In genomic region chr17:20207295-20207985, GRCh38 we compare ENCODE assay signal across 21 cellular contexts.
DNase-seq lines count a peak whose midpoint lies in the region; ATAC-seq and TF ChIP-seq lines count a peak whose summit lies in the region.
"Had no signal": no experiment of that assay in that cellular context is flagged by ENCODE, and none has a peak within 500 bp of the region (broad histone marks: within the 10 kb centered on the region; RNA-seq: fewer than 3 reads in every experiment).

No MANE protein-coding gene starts in this region.

- H3K79me2 ChIP-seq in GM23338 (replicated peaks; ENCODE audit: insufficient read depth), result peaks cover 68% of the 10 kb centered on the region

- no peak overlapping the region for H2AFZ ChIP-seq in GM23338

- H3K27ac ChIP-seq in GM23338 (ENCODE audit: low read depth), result 0 out of 2 replicates have a peak overlapping the region, but pooled peaks have one; percentile 12
- H3K27ac ChIP-seq in dorsolateral prefrontal cortex, result peak overlapping the region in 37 of 59 donors; percentile 2 to 96 (median 46)
- H3K27ac ChIP-seq in prostate gland, result peak overlapping the region in 1 of 2 donors; percentile 9
- H3K27ac ChIP-seq: brain microvascular endothelial cell, left ventricle myocardium inferior, vagina, WERI-Rb-1 had no signal

- no peak for TF ChIP-seq POLR2A in prostate gland (IDR thresholded peaks at IDR 0.05)

- DNase-seq in GM23338 (ENCODE audit: low spot score) (no peak), T-helper 17 cell (no peak), dorsolateral prefrontal cortex (no peak), osteocyte (ENCODE audit: extremely low spot score, unreplicated experiment) (no peak), prostate gland (ENCODE audit: low spot score) (no peak)
- DNase-seq: activated effector memory CD4-positive, alpha-beta T cell treated with anti-CD3 and anti-CD28 coated beads, Interleukin-2, amount 50 U/mL, for 16 hours; activated naive CD8-positive, alpha-beta T cell treated with anti-CD3 and anti-CD28 coated beads, Interleukin-2, amount 50 U/mL, for 24 hours; CD8-positive, alpha-beta memory T cell; DMS53; GDM1; left ventricle myocardium inferior; NCI-H187; T-helper 1 cell; WERI-Rb-1 had no signal

- H3K4me1 Mint-ChIP-seq in GM23338, result peaks cover 66% of the 10 kb centered on the region
- peaks cover 8% of the 10 kb centered on the region for H3K4me1 Mint-ChIP-seq in T-helper 17 cell
- peaks cover 35% of the 10 kb centered on the region for H3K4me1 Mint-ChIP-seq in osteocyte (ENCODE audit: unreplicated experiment)

- H3K4me2 ChIP-seq in GM23338, result no peak overlapping the region

- H3K4me3 Mint-ChIP-seq in GM23338 (no peak overlapping the region), T-helper 17 cell (no peak overlapping the region), osteocyte (ENCODE audit: unreplicated experiment) (no peak overlapping the region)
- H3K4me3 Mint-ChIP-seq: activated naive CD8-positive, alpha-beta T cell treated with anti-CD3 and anti-CD28 coated beads, Interleukin-2, amount 50 U/mL, for 24 hours; CD8-positive, alpha-beta memory T cell; dendritic cell treated with granulocyte-macrophage colony-stimulating factor and Interleukin-4, amounts not matched to agents 40 ng/mL and 50 ng/mL, for 4 days had no signal

- TF ChIP-seq CTCF in GM23338 (conservative IDR thresholded peaks at IDR 0.05; ENCODE audit: low read depth in 2 of 2) (no peak), dorsolateral prefrontal cortex (IDR thresholded peaks at IDR 0.05 in 54 of 56, conservative IDR thresholded peaks at IDR 0.05 in 2 of 56; ENCODE audit: low read depth in 1 of 56, partially characterized antibody in 56 of 56) (no peak), osteocyte (IDR thresholded peaks at IDR 0.05) (no peak), prostate gland (IDR thresholded peaks at IDR 0.05) (no peak)

- H3K36me3 ChIP-seq in GM23338 (ENCODE audit: insufficient read depth) (no peaks in the 10 kb centered on the region; the same call in 1 of the 2 replicates), prostate gland (no peaks in the 10 kb centered on the region)
- H3K36me3 ChIP-seq: brain microvascular endothelial cell, left ventricle myocardium inferior, vagina had no signal

- intact Hi-C loops in dorsolateral prefrontal cortex (cut with DNase I) (no loop called here), prostate gland (cut with DNase I) (no loop called here)

- H3K9me3 Mint-ChIP-seq in GM23338, result no peaks in the 10 kb centered on the region
- H3K9me3 Mint-ChIP-seq in osteocyte (ENCODE audit: unreplicated experiment), result no peaks in the 10 kb centered on the region
- H3K9me3 Mint-ChIP-seq: activated naive CD8-positive, alpha-beta T cell treated with anti-CD3 and anti-CD28 coated beads, Interleukin-2, amount 50 U/mL, for 24 hours; dendritic cell treated with granulocyte-macrophage colony-stimulating factor and Interleukin-4, amounts not matched to agents 40 ng/mL and 50 ng/mL, for 4 days had no signal

- H3K27ac Mint-ChIP-seq in GM23338, result peak overlapping the region; percentile 24; the same call in 1 of the 2 replicates
- H3K27ac Mint-ChIP-seq in T-helper 17 cell, result peak overlapping the region; percentile 32
- peak overlapping the region; percentile 77 for H3K27ac Mint-ChIP-seq in osteocyte (ENCODE audit: unreplicated experiment)
- H3K27ac Mint-ChIP-seq: activated naive CD8-positive, alpha-beta T cell treated with anti-CD3 and anti-CD28 coated beads, Interleukin-2, amount 50 U/mL, for 24 hours; CD8-positive, alpha-beta memory T cell; dendritic cell treated with granulocyte-macrophage colony-stimulating factor and Interleukin-4, amounts not matched to agents 40 ng/mL and 50 ng/mL, for 4 days; progenitor cell of endocrine pancreas had no signal

- no peaks in the 10 kb centered on the region for H3K9me2 ChIP-seq in GM23338 (ENCODE audit: insufficient read depth)

- 86% methylated on average over 2 of the region's 2 CpGs for WGBS in prostate gland

- H3K36me3 Mint-ChIP-seq in GM23338 (ENCODE audit: low read depth) (peaks cover 36% of the 10 kb centered on the region), T-helper 17 cell (ENCODE audit: low read depth) (peaks cover 4% of the 10 kb centered on the region), osteocyte (ENCODE audit: unreplicated experiment) (peaks cover 3% of the 10 kb centered on the region)

- no peaks in the 10 kb centered on the region for H3K9me3 ChIP-seq in T-helper 17 cell (ENCODE audit: control insufficient read depth, low read length, poor library complexity, severe bottlenecking)
- no peaks in the 10 kb centered on the region for H3K9me3 ChIP-seq in prostate gland
- H3K9me3 ChIP-seq: left ventricle myocardium inferior, vagina had no signal

- ATAC-seq in GM23338 (no peak), T-helper 17 cell (no peak), HG03175 (IDR thresholded peaks at IDR 0.05; ENCODE audit: unreplicated experiment) (no peak), GM21447 (IDR thresholded peaks at IDR 0.05; ENCODE audit: unreplicated experiment) (no peak)
- ATAC-seq: activated naive CD8-positive, alpha-beta T cell treated with anti-CD3 and anti-CD28 coated beads, Interleukin-2, amount 50 U/mL, for 24 hours; HCT116 had no signal

- peaks cover 41% of the 10 kb centered on the region for H3K4me1 ChIP-seq in GM23338 (ENCODE audit: insufficient read depth)
- no peaks in the 10 kb centered on the region for H3K4me1 ChIP-seq in prostate gland (replicated peaks)
- H3K4me1 ChIP-seq: left ventricle myocardium inferior had no signal

- H3K4me3 ChIP-seq in GM23338 (no peak overlapping the region), dorsolateral prefrontal cortex (no peak overlapping the region), prostate gland (no peak overlapping the region)
- H3K4me3 ChIP-seq: left ventricle myocardium inferior, vagina had no signal

- H3K27me3 ChIP-seq in GM23338 (ENCODE audit: insufficient read depth), result no peaks in the 10 kb centered on the region
- H3K27me3 ChIP-seq in dorsolateral prefrontal cortex, result no peaks in the 10 kb centered on the region
- no peaks in the 10 kb centered on the region for H3K27me3 ChIP-seq in prostate gland (replicated peaks; ENCODE audit: insufficient read depth)
- H3K27me3 ChIP-seq: brain microvascular endothelial cell, vagina had no signal

- no peaks in the 10 kb centered on the region for H4K20me1 ChIP-seq in GM23338 (replicated peaks; ENCODE audit: insufficient read depth)

- no peaks in the 10 kb centered on the region for H3F3A ChIP-seq in GM23338 (replicated peaks; ENCODE audit: low read depth)

- H3K27me3 Mint-ChIP-seq in GM23338 (ENCODE audit: insufficient read depth, low read depth, poor library complexity) (peaks cover 3% of the 10 kb centered on the region), T-helper 17 cell (no peaks in the 10 kb centered on the region), osteocyte (ENCODE audit: unreplicated experiment) (no peaks in the 10 kb centered on the region)
- H3K27me3 Mint-ChIP-seq: activated naive CD8-positive, alpha-beta T cell treated with anti-CD3 and anti-CD28 coated beads, Interleukin-2, amount 50 U/mL, for 24 hours; CD8-positive, alpha-beta memory T cell; dendritic cell treated with granulocyte-macrophage colony-stimulating factor and Interleukin-4, amounts not matched to agents 40 ng/mL and 50 ng/mL, for 4 days; progenitor cell of endocrine pancreas had no signal

TF ChIP-seq in GM23338, 12 proteins besides CTCF, POLR2A, EP300 and RAD21:
- TF ChIP-seq EZH2 (IDR thresholded peaks at IDR 0.05; ENCODE audit: low read depth, unreplicated experiment), result no peak
- TF ChIP-seq ZNF331 (CRISPR knock-in tag; IDR thresholded peaks at IDR 0.05; ENCODE audit: low read depth), result no peak
- TF ChIP-seq ZNF114 (CRISPR knock-in tag; IDR thresholded peaks at IDR 0.05), result no peak
- TF ChIP-seq CREB1 (CRISPR knock-in tag; IDR thresholded peaks at IDR 0.05; ENCODE audit: low read depth), result no peak
- no peak for TF ChIP-seq JUNB (IDR thresholded peaks at IDR 0.05; ENCODE audit: unreplicated experiment)
TF ChIP-seq in GM23338: peak in this region for 0.

Comparison
In these comparisons a context has a peak if more than half of its experiments do, and no peak if none do; other contexts are left out.
1. H3K27ac Mint-ChIP-seq: peak in every context shown above with its lines; median percentile 77 in osteocyte; 32 in T-helper 17 cell; 24 in GM23338.